In the genomic region with DNA sequence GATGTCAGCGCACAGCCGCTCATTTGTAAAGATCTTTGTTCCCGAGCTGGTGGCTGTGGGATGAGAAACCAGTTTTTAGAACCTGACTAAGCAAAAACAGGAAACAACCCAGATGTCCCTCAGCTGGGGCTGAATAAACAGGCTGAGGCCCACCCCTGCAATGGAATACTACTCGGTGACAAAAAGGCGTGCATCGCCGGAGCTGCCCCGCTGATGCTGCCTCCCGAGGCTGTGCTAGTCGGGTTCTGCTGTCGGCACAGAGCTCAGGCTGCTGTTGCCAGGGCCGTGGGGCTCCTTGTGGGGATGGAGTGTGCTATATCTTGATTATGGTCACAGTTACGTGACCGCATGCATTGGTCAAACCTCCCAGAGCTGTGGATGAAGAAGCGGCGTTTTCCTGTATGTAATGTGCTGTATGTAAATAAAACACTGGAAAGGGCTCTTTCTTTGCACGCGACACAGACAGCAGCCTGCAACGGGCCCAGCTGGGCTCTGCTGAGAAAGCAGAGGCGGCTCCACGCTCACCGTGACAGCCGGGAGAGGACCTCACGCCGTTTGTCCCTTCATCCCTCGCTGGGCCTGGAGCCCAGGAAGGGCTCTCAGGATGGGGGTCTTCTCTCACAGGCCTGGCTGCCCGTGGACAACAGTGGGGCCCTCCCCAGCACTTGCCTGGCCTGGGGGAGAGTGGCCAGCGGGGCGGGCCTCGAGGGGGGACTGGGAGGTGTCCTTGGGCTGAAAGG, we compare ENCODE assay signal across 11 cellular contexts. TPM values are rescaled to one million over a fixed set of nuclear protein-coding genes. Genes with fewer than 3 reads are reported as not detected.
DNase-seq lines count a peak whose midpoint lies in the region.
"Had no signal": no experiment of that assay in that cellular context is flagged by ENCODE, and none has a peak within 500 bp of the region (broad histone marks: within the 10 kb centered on the region; RNA-seq: fewer than 3 reads in every experiment).

No MANE protein-coding gene starts in this region.

- in situ Hi-C loops in KBM-7 (cut with MboI; ENCODE audit: low pct_unique_long_range_greater_than_20kb, low sequenced_read_pairs) = no loop called here

- DNase-seq in KBM-7 (peak; percentile 59), iris pigment epithelial cell (ENCODE audit: low read depth) (peak; percentile 15), SK-N-DZ (ENCODE audit: low spot score) (no peak), NCI-H2227 (lab: John Stamatoyannopoulos, UW; ENCODE audit: unreplicated experiment) (no peak), NCI-H345 (lab: John Stamatoyannopoulos, UW) (no peak), COR-L47 (lab: John Stamatoyannopoulos, UW) (no peak)
- DNase-seq: activated effector memory CD4-positive, alpha-beta T cell treated with anti-CD3 and anti-CD28 coated beads, Interleukin-2, amount 50 U/mL, for 16 hours had no signal

- H3K4me2 ChIP-seq in skeletal muscle satellite cell (ENCODE audit: low read length) = no peak overlapping the region

- peaks cover 4% of the 10 kb centered on the region for H3K27me3 ChIP-seq in skeletal muscle satellite cell (ENCODE audit: control insufficient read depth, insufficient read depth, low read length)

- peaks cover 15% of the 10 kb centered on the region for H3K4me1 ChIP-seq in skeletal muscle satellite cell (ENCODE audit: control insufficient read depth, insufficient read depth, low read length)

- H3K9ac ChIP-seq in skeletal muscle satellite cell (ENCODE audit: low read depth, low read length) = peak overlapping the region; percentile 35

- H3K9me3 ChIP-seq in skeletal muscle satellite cell (replicated peaks; ENCODE audit: low read length) = no peaks in the 10 kb centered on the region

- no peak overlapping the region for H3K4me3 ChIP-seq in skeletal muscle satellite cell (ENCODE audit: low read length)
- H3K4me3 ChIP-seq: GM12878 had no signal

- peak overlapping the region; percentile 96 for H3K27ac ChIP-seq in angular gyrus (ENCODE audit: low read depth, low read length)

- no peaks in the 10 kb centered on the region for H3K36me3 ChIP-seq in skeletal muscle satellite cell (ENCODE audit: insufficient read depth, low read length)

RNA-seq across cellular contexts. Expression of a gene that starts 51.5 kb away (rescaled TPM):
- not detected in 2 replicates for total RNA-seq in skeletal muscle satellite cell (2012; rRNA removed)
- polyA plus RNA-seq in SK-N-DZ (2014; cell fraction: cytosol; rRNA removed) = not detected in 2 replicates
- polyA plus RNA-seq in SK-N-DZ (2014; cell fraction: nucleus; rRNA removed) = not detected in 2 replicates
- total RNA-seq: mononuclear cell had no signal
- polyA plus RNA-seq: GM12878 had no signal

Comparison
In these comparisons a context has a peak if more than half of its experiments do, and no peak if none do; other contexts are left out.
1. DNase-seq: peak in KBM-7 (single experiment) and iris pigment epithelial cell (single experiment); none in SK-N-DZ (single experiment), NCI-H2227 (single experiment), NCI-H345 (single experiment) and COR-L47 (single experiment).